ENCODE assay signal across 10 cellular contexts in genomic region chr14:24308342-24309124, GRCh38. TPM values are rescaled to one million over a fixed set of nuclear protein-coding genes. Genes with fewer than 3 reads are reported as not detected.
A peak's percentile ranks its signal among the peaks of the same experiment; 100 is the strongest.
DNase-seq lines count a peak whose midpoint lies in the region; ATAC-seq and TF ChIP-seq lines count a peak whose summit lies in the region.
"Had no signal": no experiment of that assay in that cellular context is flagged by ENCODE, and none has a peak within 500 bp of the region (broad histone marks: within the 10 kb centered on the region; RNA-seq: fewer than 3 reads in every experiment).

No MANE protein-coding gene starts in this region.

- H3K36me3 Mint-ChIP-seq in Caco-2 (ENCODE audit: insufficient read depth, unreplicated experiment), result peaks cover 50% of the 10 kb centered on the region
- H3K36me3 Mint-ChIP-seq in neural crest cell (ENCODE audit: low read depth), result peaks cover 3% of the 10 kb centered on the region

- CTCF ChIA-PET in Caco-2 (lab: Charles Lee), result interaction anchor here (0.6 to 4.3 kb wide), 21 partner anchors 8 to 250 kb away, joined by 3 to 54 read pairs (median 4); partner anchors contain the start of genes CHMP4A, DHRS1, IRF9 and NOP9

- peak overlapping the region; percentile 76 for H3K27ac ChIP-seq in RWPE2 (ENCODE audit: poor library complexity, severe bottlenecking)
- H3K27ac ChIP-seq: thoracic aorta had no signal

- H3K4me1 ChIP-seq in Caco-2 (peaks cover 21% of the 10 kb centered on the region), RWPE2 (ENCODE audit: insufficient read depth, poor library complexity, severe bottlenecking) (peaks cover 16% of the 10 kb centered on the region), endocrine pancreas (ENCODE audit: control insufficient read depth, insufficient read depth, low read length) (no peaks in the 10 kb centered on the region)

- H3K36me3 ChIP-seq in Caco-2 (ENCODE audit: control insufficient read depth, insufficient read depth, low read length), result peaks cover 4% of the 10 kb centered on the region
- H3K36me3 ChIP-seq in RWPE2 (ENCODE audit: low read depth), result peaks cover 35% of the 10 kb centered on the region
- no peaks in the 10 kb centered on the region for H3K36me3 ChIP-seq in endocrine pancreas (ENCODE audit: control insufficient read depth, insufficient read depth, low read length)

- peak overlapping the region; percentile 67 for H3K9ac ChIP-seq in endocrine pancreas (ENCODE audit: control insufficient read depth, insufficient read depth, low read length)

- no peaks in the 10 kb centered on the region for H3K9me3 ChIP-seq in Caco-2
- H3K9me3 ChIP-seq in RWPE2 (ENCODE audit: severe bottlenecking), result no peaks in the 10 kb centered on the region
- no peaks in the 10 kb centered on the region for H3K9me3 ChIP-seq in endocrine pancreas (ENCODE audit: control insufficient read depth, low read length)
- H3K9me3 ChIP-seq: thoracic aorta had no signal

- no peak for TF ChIP-seq CTCF in Caco-2 (IDR thresholded peaks at IDR 0.05; ENCODE audit: insufficient read depth in 1 of 2, low read depth in 1 of 2, low read length in 1 of 2, severe bottlenecking in 1 of 2, unreplicated experiment in 1 of 2)
- peak; percentile 79 for TF ChIP-seq CTCF in RWPE2 (IDR thresholded peaks at IDR 0.05; ENCODE audit: poor library complexity, severe bottlenecking)
- peak; percentile 17 for TF ChIP-seq CTCF in neural crest cell (conservative IDR thresholded peaks at IDR 0.05)

- H3K4me1 Mint-ChIP-seq in Caco-2 (ENCODE audit: low read depth, unreplicated experiment) (peaks cover 21% of the 10 kb centered on the region), neural crest cell (peaks cover 5% of the 10 kb centered on the region)

- intact Hi-C loops in Caco-2 (cut with micrococcal nuclease; ENCODE audit: unreplicated experiment), result loop anchor here (1.0 kb wide), 3 partner anchors 9 to 65 kb away; partner anchors contain the start of genes DHRS1, NOP9 and RABGGTA

- H3K27me3 Mint-ChIP-seq in Caco-2 (ENCODE audit: insufficient read depth, unreplicated experiment) (no peaks in the 10 kb centered on the region), neural crest cell (ENCODE audit: low read depth) (no peaks in the 10 kb centered on the region)

- H3K27me3 ChIP-seq in Caco-2 (replicated peaks; ENCODE audit: control insufficient read depth, insufficient read depth, low read length) (no peaks in the 10 kb centered on the region), RWPE2 (ENCODE audit: insufficient read depth, poor library complexity, severe bottlenecking) (no peaks in the 10 kb centered on the region), endocrine pancreas (ENCODE audit: control insufficient read depth, insufficient read depth, low read length) (no peaks in the 10 kb centered on the region)

- in situ Hi-C loops in ACHN (cut with HindIII; ENCODE audit: low pct_ligation_motif_present, low pct_unique_long_range_greater_than_20kb, low sequenced_read_pairs), result no loop called here

- H3K4me3 ChIP-seq in Caco-2 (ENCODE audit: low read depth, low read length), result no peak overlapping the region
- H3K4me3 ChIP-seq in RWPE2 (ENCODE audit: severe bottlenecking), result no peak overlapping the region
- no peak overlapping the region for H3K4me3 ChIP-seq in endocrine pancreas (ENCODE audit: control insufficient read depth, insufficient read depth, low read length)
- H3K4me3 ChIP-seq: thoracic aorta had no signal

- no peak for ATAC-seq in RWPE2 (ENCODE audit: low read depth)

- no TSS peak for BruUV-seq in Caco-2 (replicated peaks; lab: Mats Ljungman, UMichigan)

- no peaks in the 10 kb centered on the region for H3K9me3 Mint-ChIP-seq in Caco-2 (ENCODE audit: unreplicated experiment)
- no peaks in the 10 kb centered on the region for H3K9me3 Mint-ChIP-seq in neural crest cell
- H3K9me3 Mint-ChIP-seq: activated naive CD4-positive, alpha-beta T cell treated with anti-CD3 and anti-CD28 coated beads for 36 hours had no signal

- H3K4me3 Mint-ChIP-seq in Caco-2 (ENCODE audit: unreplicated experiment) (peak overlapping the region; percentile 56), neural crest cell (no peak overlapping the region)

- POLR2A ChIA-PET in Caco-2 (lab: Charles Lee), result interaction anchor here (0.5 to 1.6 kb wide), 6 partner anchors 9 to 113 kb away, joined by 3 to 11 read pairs (median 4); partner anchors contain the start of genes CHMP4A, DHRS1, NOP9 and TINF2

- no peak for DNase-seq in Caco-2
- DNase-seq in RWPE2 (ENCODE audit: low spot score), result no peak
- no peak for DNase-seq in neural crest cell (ENCODE audit: low read depth, low spot score)
- DNase-seq in ACHN, result no peak
- no peak for DNase-seq in H4 (ENCODE audit: low spot score)
- DNase-seq in mesenteric fat pad (ENCODE audit: low spot score), result no peak
- DNase-seq in NCI-H1105 treated with DMSO at 0.1 percent for 48 hours (lab: John Stamatoyannopoulos, UW), result no peak

- peak overlapping the region; percentile 74 for H3K27ac Mint-ChIP-seq in Caco-2 (ENCODE audit: unreplicated experiment)
- no peak overlapping the region for H3K27ac Mint-ChIP-seq in neural crest cell (ENCODE audit: unreplicated experiment)

RNA-seq across cellular contexts. Expression of gene CIDEB, which starts 0.8 kb away (rescaled TPM):
- total RNA-seq in Caco-2 (2022) (3.5 and 7.2 TPM in 2 replicates), neural crest cell (not detected in 2 replicates), mesenteric fat pad (19.1 TPM)
- not detected in 2 replicates for total RNA-seq in H4 (2014; rRNA removed; shearing (Covaris generic))

RNA-seq across cellular contexts. Expression of gene LTB4R2, which starts 1.4 kb away (rescaled TPM):
- total RNA-seq in Caco-2 (2022), result 10.3 and 12.3 TPM in 2 replicates
- total RNA-seq in neural crest cell, result 7.9 and 9.4 TPM in 2 replicates
- 0.33 and 0.45 TPM in 2 replicates for total RNA-seq in H4 (2014; rRNA removed; shearing (Covaris generic))
- 7.2 TPM for total RNA-seq in mesenteric fat pad

RNA-seq across cellular contexts. Expression of gene LTB4R, which starts 2.8 kb away (rescaled TPM):
- total RNA-seq in Caco-2 (2022) (7.3 and 7.8 TPM in 2 replicates), neural crest cell (4.7 and 5.3 TPM in 2 replicates), mesenteric fat pad (11.9 TPM)
- 0.39 and 0.41 TPM in 2 replicates for total RNA-seq in H4 (2014; rRNA removed; shearing (Covaris generic))

RNA-seq across cellular contexts. Expression of gene NOP9, which starts 8.9 kb away (rescaled TPM):
- total RNA-seq in Caco-2 (2022), result 35.1 and 38.3 TPM in 2 replicates
- 34.5 and 34.8 TPM in 2 replicates for total RNA-seq in neural crest cell
- 5.7 and 6.3 TPM in 2 replicates for total RNA-seq in H4 (2014; rRNA removed; shearing (Covaris generic))
- total RNA-seq in mesenteric fat pad, result 23.4 TPM

RNA-seq across cellular contexts. Expression of gene DHRS1, which starts 9.0 kb away (rescaled TPM):
- total RNA-seq in Caco-2 (2022) (15.6 and 18.1 TPM in 2 replicates), neural crest cell (17.2 and 19.1 TPM in 2 replicates), mesenteric fat pad (19.0 TPM)
- total RNA-seq in H4 (2014; rRNA removed; shearing (Covaris generic)), result 5.8 and 6.0 TPM in 2 replicates

Comparison
In these comparisons a context has a peak if more than half of its experiments do, and no peak if none do; other contexts are left out.
1. CTCF ChIP-seq: peak in RWPE2 (single experiment) and neural crest cell (single experiment); none in Caco-2 (0 of 2).